16 cellular contexts compared by ENCODE assay signal in genomic region chr11:71588822-71589545, GRCh38. TPM values are rescaled to one million over a fixed set of nuclear protein-coding genes. Genes with fewer than 3 reads are reported as not detected.
DNase-seq lines count a peak whose midpoint lies in the region; ATAC-seq and TF ChIP-seq lines count a peak whose summit lies in the region.
"Not testable (repeated sequence)": the region's sequence is repeated elsewhere in the genome, so short reads cannot be mapped to it uniquely, and the experiment has no call there.
"Had no signal": no experiment of that assay in that cellular context is flagged by ENCODE, and none has a peak within 500 bp of the region (broad histone marks: within the 10 kb centered on the region; RNA-seq: fewer than 3 reads in every experiment).

No MANE protein-coding gene starts in this region.

- not testable (repeated sequence) for H3K27ac Mint-ChIP-seq in H9

- not testable (repeated sequence) for H4K8ac ChIP-seq in H9 (replicated peaks; ENCODE audit: insufficient read length, low read depth, low read length); neuronal stem cell (ENCODE audit: low read depth, low read length)

- not testable (repeated sequence) for H3K9me3 Mint-ChIP-seq in H9; activated T-cell treated with anti-CD3 and anti-CD28 coated beads, Interleukin-2, amount 50 U/mL, for 4 hours

- H2AK5ac ChIP-seq in H9 (ENCODE audit: insufficient read length, low read length); neuronal stem cell (ENCODE audit: low read depth, low read length): not testable (repeated sequence)

- not testable (repeated sequence) for H3K14ac ChIP-seq in H9 (ENCODE audit: insufficient read depth, low read length)
- peak overlapping the region; percentile 47 for H3K14ac ChIP-seq in neuronal stem cell (ENCODE audit: low read length)

- not testable (repeated sequence) for H2BK15ac ChIP-seq in H9 (ENCODE audit: low read depth, low read length); neuronal stem cell (ENCODE audit: low read length)

- not testable (repeated sequence) for H3K79me1 ChIP-seq in H9 (ENCODE audit: insufficient read depth, low read depth, low read length, poor library complexity, severe bottlenecking); neuronal stem cell (ENCODE audit: low read depth, low read length)

- H3K27me3 ChIP-seq in H9 (ENCODE audit: insufficient read depth, low read length); OCI-LY3 (ENCODE audit: low read depth, low read length); ectodermal cell (ENCODE audit: control insufficient read depth, insufficient read depth, low read length, poor library complexity, severe bottlenecking); neuronal stem cell (ENCODE audit: control insufficient read depth in 3 of 3, insufficient read depth in 3 of 3, low read depth in 1 of 3, low read length in 3 of 3): not testable (repeated sequence)

- H3K4me3 ChIP-seq in OCI-LY3 (ENCODE audit: low read length); ectodermal cell (ENCODE audit: insufficient read depth, low read depth, low read length); neuronal stem cell (ENCODE audit: low read length in 2 of 2): not testable (repeated sequence)

- not testable (repeated sequence) for H2BK12ac ChIP-seq in H9 (ENCODE audit: insufficient read length, low read depth, low read length); neuronal stem cell (ENCODE audit: low read length)

- not testable (repeated sequence) for H2AFZ ChIP-seq in H9 (ENCODE audit: low read length); OCI-LY3 (ENCODE audit: low read depth, low read length); neuronal stem cell (ENCODE audit: low read length)

- not testable (repeated sequence) for H2BK20ac ChIP-seq in H9 (ENCODE audit: low read depth, low read length, poor library complexity, severe bottlenecking)

- not testable (repeated sequence) for H3K9ac ChIP-seq in H9 (ENCODE audit: extremely low read depth, insufficient read length, low read length); OCI-LY3 (ENCODE audit: low read length); neuronal stem cell (ENCODE audit: low read depth, low read length, poor library complexity)

- TF ChIP-seq CTCF in C4-2B (conservative IDR thresholded peaks at IDR 0.05) (peak; percentile 15), H9 (conservative IDR thresholded peaks at IDR 0.05) (peak; percentile 63), OCI-LY3 (IDR thresholded peaks at IDR 0.05; ENCODE audit: low read depth, low read length) (peak; percentile 50)

- WGBS in H9 (ENCODE audit: extremely low coverage, insufficient read length, low lambda C conversion rate), result no CpG with 5 or more reads among the region's 11 CpGs
- 60 to 61% methylated on average over 10 of the region's 11 CpGs for WGBS in ectodermal cell, 2 experiments
- WGBS in neuronal stem cell (ENCODE audit: extremely low coverage in 2 of 2, insufficient read length in 2 of 2, insufficient replicate concordance in 1 of 2), 2 donors, result no CpG with 5 or more reads among the region's 11 CpGs

- not testable (repeated sequence) for H3K4ac ChIP-seq in H9 (ENCODE audit: low read depth, low read length); neuronal stem cell (ENCODE audit: low read length)

- not testable (repeated sequence) for H3K27ac ChIP-seq in C4-2B; H9 (ENCODE audit: insufficient read length, low read depth, low read length); OCI-LY3 (ENCODE audit: low read length); neuronal stem cell (replicated peaks; ENCODE audit: low read length)
- peak overlapping the region; percentile 26 for H3K27ac ChIP-seq in ectodermal cell (ENCODE audit: insufficient read depth, low read depth, low read length, poor library complexity, severe bottlenecking)

- H3T11ph ChIP-seq in H9 (ENCODE audit: low read length), result not testable (repeated sequence)

- not testable (repeated sequence) for ATAC-seq in activated T-cell treated with anti-CD3 and anti-CD28 coated beads, Interleukin-2, amount 50 U/mL, for 4 hours

- H3K27me3 Mint-ChIP-seq in H9 (ENCODE audit: low read depth), result peaks cover 13% of the 10 kb centered on the region
- H3K27me3 Mint-ChIP-seq in activated T-cell treated with anti-CD3 and anti-CD28 coated beads, Interleukin-2, amount 50 U/mL, for 4 hours (ENCODE audit: low read depth), result peaks cover 11% of the 10 kb centered on the region

- H3K23me2 ChIP-seq in H9 (ENCODE audit: insufficient read length, low read depth, low read length, poor library complexity, severe bottlenecking), result not testable (repeated sequence)

- not testable (repeated sequence) for H3K4me2 ChIP-seq in H9 (ENCODE audit: insufficient read depth, insufficient read length, low read length); OCI-LY3 (ENCODE audit: low read length); neuronal stem cell (ENCODE audit: insufficient read depth, low read length, poor library complexity, severe bottlenecking)

- H3K4me1 Mint-ChIP-seq in H9, result peaks cover 10 to 12% of the 10 kb centered on the region in 2 experiments
- not testable (repeated sequence) for H3K4me1 Mint-ChIP-seq in activated T-cell treated with anti-CD3 and anti-CD28 coated beads, Interleukin-2, amount 50 U/mL, for 4 hours (ENCODE audit: low read depth)

- DNase-seq in H9, result peak; percentile 62
- peak; percentile 83 for DNase-seq in activated CD4-positive, alpha-beta T cell treated with anti-CD3 and anti-CD28 coated beads for 48 hours
- peak; percentile 15 for DNase-seq in activated T-cell treated with anti-CD3 and anti-CD28 coated beads, Interleukin-2, amount 50 U/mL, for 4 hours
- not testable (repeated sequence) for DNase-seq in neuronal stem cell (ENCODE audit: low spot score)
- DNase-seq in stimulated activated CD4-positive, alpha-beta T cell treated with anti-CD3 and anti-CD28 coated beads, TNF-alpha, amount 100 ng/mL, for 4 hours (ENCODE audit: low read depth in 3 of 3), result peak; percentile 9 to 43 (median 27)

- not testable (repeated sequence) for H3K36me3 Mint-ChIP-seq in H9 (ENCODE audit: insufficient read depth in 1 of 3, low read depth in 3 of 3); activated T-cell treated with anti-CD3 and anti-CD28 coated beads, Interleukin-2, amount 50 U/mL, for 4 hours (ENCODE audit: insufficient read depth)

- H3K23ac ChIP-seq in H9 (ENCODE audit: insufficient read length, low read depth, low read length); neuronal stem cell (ENCODE audit: low read depth, low read length, poor library complexity): not testable (repeated sequence)

- H3K9me3 ChIP-seq in H9 (ENCODE audit: control insufficient read depth, low read depth, low read length); OCI-LY3 (ENCODE audit: insufficient read depth, low read length); ectodermal cell (ENCODE audit: control insufficient read depth, low read length); neuronal stem cell (replicated peaks in 1 of 2; ENCODE audit: control insufficient read depth in 2 of 2, insufficient read depth in 1 of 2, low read depth in 1 of 2, low read length in 2 of 2): not testable (repeated sequence)

- not testable (repeated sequence) for H4K91ac ChIP-seq in H9 (ENCODE audit: insufficient read length, low read depth, low read length); neuronal stem cell (ENCODE audit: low read depth, low read length, poor library complexity)

- H4K5ac ChIP-seq in H9 (ENCODE audit: insufficient read length, low read depth, low read length), result not testable (repeated sequence)

- not testable (repeated sequence) for H2BK120ac ChIP-seq in H9 (ENCODE audit: low read depth, low read length, poor library complexity, severe bottlenecking); neuronal stem cell (ENCODE audit: low read depth, low read length)

- not testable (repeated sequence) for H3K4me3 Mint-ChIP-seq in H9; activated T-cell treated with anti-CD3 and anti-CD28 coated beads, Interleukin-2, amount 50 U/mL, for 4 hours

- H4K20me1 ChIP-seq in H9 (ENCODE audit: control insufficient read depth, insufficient read depth, insufficient read length); OCI-LY3 (ENCODE audit: insufficient read depth, low read length): not testable (repeated sequence)

- H3K4me1 ChIP-seq in H9 (ENCODE audit: insufficient read depth, low read length); OCI-LY3 (ENCODE audit: low read length); ectodermal cell (ENCODE audit: control insufficient read depth, insufficient read depth, low read length); neuronal stem cell (ENCODE audit: control insufficient read depth in 2 of 2, insufficient read depth in 1 of 2, low read depth in 1 of 2, low read length in 2 of 2): not testable (repeated sequence)

- H2BK5ac ChIP-seq in H9 (ENCODE audit: insufficient read length, low read length); neuronal stem cell (ENCODE audit: low read length): not testable (repeated sequence)

- not testable (repeated sequence) for H3K18ac ChIP-seq in H9 (ENCODE audit: insufficient read length, low read depth, low read length); neuronal stem cell (ENCODE audit: low read length)

- H3K79me2 ChIP-seq in H9 (ENCODE audit: insufficient read depth, low read length); OCI-LY3 (ENCODE audit: low read length): not testable (repeated sequence)

- H3K36me3 ChIP-seq in OCI-LY3 (replicated peaks; ENCODE audit: low read depth, low read length); ectodermal cell (ENCODE audit: control insufficient read depth, insufficient read depth, low read length); neuronal stem cell (replicated peaks in 1 of 2; ENCODE audit: control insufficient read depth in 2 of 2, insufficient read depth in 2 of 2, low read length in 2 of 2): not testable (repeated sequence)

- not testable (repeated sequence) for H3K56ac ChIP-seq in H9 (ENCODE audit: insufficient read length, low read depth, low read length)

RNA-seq across cellular contexts. Expression of gene KRTAP5-11, which starts 6.3 kb away (rescaled TPM):
- not detected in 2 replicates for total RNA-seq in H9 (2021)
- not detected for total RNA-seq in activated T-cell treated with anti-CD3 and anti-CD28 coated beads, Interleukin-2, amount 50 U/mL, for 4 hours
- not detected for polyA plus RNA-seq in ectodermal cell (2013, experiment 1 of 4)
- polyA plus RNA-seq in ectodermal cell (2013, experiment 2 of 4), result not detected
- polyA plus RNA-seq in ectodermal cell (2013, experiment 3 of 4), result not detected
- not detected for polyA plus RNA-seq in ectodermal cell (2013, experiment 4 of 4)
- not detected for polyA plus RNA-seq in neuronal stem cell (2013, experiment 1 of 2)
- 0.07 TPM for polyA plus RNA-seq in neuronal stem cell (2013, experiment 2 of 2)
- total RNA-seq: endothelial cell of umbilical vein, glomerular endothelial cell, mononuclear cell, pancreas, spleen, temporal lobe had no signal
- polyA plus RNA-seq: adipose tissue, endothelial cell of umbilical vein, keratinocyte, spleen had no signal

RNA-seq across cellular contexts. Expression of gene KRTAP5-10, which starts 23.6 kb away (rescaled TPM):
- total RNA-seq in H9 (2021), result not detected in 2 replicates
- not detected for total RNA-seq in activated T-cell treated with anti-CD3 and anti-CD28 coated beads, Interleukin-2, amount 50 U/mL, for 4 hours
- not detected for polyA plus RNA-seq in ectodermal cell (2013, experiment 1 of 4)
- polyA plus RNA-seq in ectodermal cell (2013, experiment 2 of 4), result not detected
- not detected for polyA plus RNA-seq in ectodermal cell (2013, experiment 3 of 4)
- polyA plus RNA-seq in ectodermal cell (2013, experiment 4 of 4), result not detected
- polyA plus RNA-seq in neuronal stem cell (2013, experiment 1 of 2), result 0.11 TPM
- 0.08 TPM for polyA plus RNA-seq in neuronal stem cell (2013, experiment 2 of 2)
- total RNA-seq: endothelial cell of umbilical vein, glomerular endothelial cell, mononuclear cell, temporal lobe had no signal
- polyA plus RNA-seq: adipose tissue, endothelial cell of umbilical vein, keratinocyte had no signal

RNA-seq across cellular contexts. Expression of gene KRTAP5-9, which starts 40.8 kb away (rescaled TPM):
- total RNA-seq in H9 (2021), result not detected in 2 replicates
- not detected for total RNA-seq in activated T-cell treated with anti-CD3 and anti-CD28 coated beads, Interleukin-2, amount 50 U/mL, for 4 hours
- polyA plus RNA-seq in ectodermal cell (2013, experiment 1 of 4), result not detected
- polyA plus RNA-seq in ectodermal cell (2013, experiment 2 of 4), result not detected
- polyA plus RNA-seq in ectodermal cell (2013, experiment 3 of 4), result not detected
- polyA plus RNA-seq in ectodermal cell (2013, experiment 4 of 4), result 0.28 TPM
- 0.06 TPM for polyA plus RNA-seq in neuronal stem cell (2013, experiment 1 of 2)
- not detected for polyA plus RNA-seq in neuronal stem cell (2013, experiment 2 of 2)
- total RNA-seq: endothelial cell of umbilical vein, glomerular endothelial cell, mononuclear cell, temporal lobe had no signal
- polyA plus RNA-seq: adipose tissue had no signal

RNA-seq across cellular contexts. Expression of gene KRTAP5-8, which starts 51.2 kb away (rescaled TPM):
- total RNA-seq in H9 (2021), result not detected in 2 replicates
- not detected for total RNA-seq in activated T-cell treated with anti-CD3 and anti-CD28 coated beads, Interleukin-2, amount 50 U/mL, for 4 hours
- polyA plus RNA-seq in ectodermal cell (2013, experiment 1 of 4), result not detected
- polyA plus RNA-seq in ectodermal cell (2013, experiment 2 of 4), result not detected
- not detected for polyA plus RNA-seq in ectodermal cell (2013, experiment 3 of 4)
- not detected for polyA plus RNA-seq in ectodermal cell (2013, experiment 4 of 4)
- not detected for polyA plus RNA-seq in neuronal stem cell (2013, experiment 1 of 2)
- polyA plus RNA-seq in neuronal stem cell (2013, experiment 2 of 2), result 0.03 TPM
- total RNA-seq: endothelial cell of umbilical vein, glomerular endothelial cell, mononuclear cell, temporal lobe had no signal
- polyA plus RNA-seq: adipose tissue, keratinocyte had no signal
